Comparison of ENCODE assay signal across 21 cellular contexts in the genomic region with DNA sequence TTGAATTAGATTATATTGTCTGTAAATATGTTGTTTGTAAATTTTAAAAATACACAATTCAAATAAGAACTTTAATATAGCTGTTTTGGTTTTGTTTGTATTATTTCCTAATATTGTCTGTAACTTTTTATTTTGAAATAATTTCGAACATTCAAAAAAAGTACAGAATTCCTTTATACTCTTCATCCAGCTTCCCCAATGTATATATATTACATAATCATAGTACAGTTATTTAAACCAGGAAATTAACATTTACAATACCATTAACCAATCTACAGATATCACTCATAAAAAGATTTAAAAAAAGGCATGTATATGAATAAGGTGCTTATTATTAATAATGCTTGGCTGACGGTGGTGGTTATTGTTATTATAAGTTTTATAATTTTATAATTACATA.
"Had no signal": no experiment of that assay in that cellular context is flagged by ENCODE, and none has a peak within 500 bp of the region (broad histone marks: within the 10 kb centered on the region; RNA-seq: fewer than 3 reads in every experiment).

No MANE protein-coding gene starts in this region.

- H3K9me3 ChIP-seq: MG63, SK-N-SH had no signal

- H3K27ac ChIP-seq: HL-60, RWPE1 had no signal

- ATAC-seq: Panc1, PC-3 had no signal

- H3K36me3 ChIP-seq: MG63 had no signal

- H3K27me3 ChIP-seq: MG63 had no signal

- DNase-seq: KBM-7, MG63, NCI-H1092 treated with DMSO at 0.1 percent for 48 hours, NCI-H1436, NCI-H187, NCI-H2029, NCI-H2081 treated with DMSO at 0.1 percent for 48 hours, NCI-H2171, NCI-H226, NCI-H446, NCI-H510A, NCI-H524 treated with DMSO at 0.1 percent for 48 hours, NCI-H69, NCI-H774, PC-3, SHP77, SK-N-SH, SW 1271 had no signal

- H3K4me3 ChIP-seq: MG63 had no signal
